In the genomic region with DNA sequence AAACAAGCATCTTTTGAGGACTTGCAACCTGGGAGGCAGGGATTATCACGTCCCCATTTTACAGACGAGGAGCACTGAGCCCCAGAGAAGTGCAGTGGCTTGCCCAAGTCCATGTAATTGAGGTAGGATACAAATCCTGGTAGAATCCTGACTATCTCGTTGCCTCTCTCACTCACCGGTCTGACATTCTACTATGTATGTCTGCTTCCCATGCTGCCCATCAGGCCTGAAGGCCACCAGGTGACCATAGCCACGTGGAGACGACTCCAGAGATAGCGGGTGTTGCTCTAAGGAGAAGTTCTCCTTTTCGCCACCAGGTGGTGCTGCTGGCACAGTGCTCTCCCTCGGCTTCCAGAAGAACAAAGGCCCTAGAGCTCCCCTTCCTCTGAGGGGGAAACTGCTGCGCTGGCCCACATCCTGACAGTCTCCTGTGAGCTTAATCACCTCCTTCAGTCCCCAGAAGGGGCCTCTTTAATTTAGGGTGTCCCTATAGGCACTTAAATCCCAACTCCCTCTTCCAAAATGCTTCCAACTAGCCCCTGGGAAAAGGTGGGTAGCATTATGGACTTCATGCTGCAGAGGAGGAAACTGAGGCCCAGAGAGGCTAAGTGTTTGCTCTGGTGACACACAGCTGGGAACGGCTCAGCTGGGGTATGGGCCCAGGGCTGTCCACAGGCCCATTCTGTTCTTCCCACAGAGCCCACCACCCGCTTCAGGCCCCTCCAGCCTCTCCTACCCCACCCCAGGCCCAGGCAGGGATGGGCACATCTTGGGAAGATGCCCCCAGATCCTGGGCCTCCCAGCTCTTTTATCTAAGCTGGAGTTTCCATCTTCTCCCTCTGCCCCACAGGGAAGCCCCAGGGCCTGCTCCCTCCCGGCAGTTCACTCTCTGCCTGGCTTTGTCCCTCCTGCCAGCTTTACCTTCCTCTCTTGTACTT, we compare ENCODE assay signal across 1 cellular context.
TF ChIP-seq lines count a peak whose summit lies in the region.

No MANE protein-coding gene starts in this region.

TF ChIP-seq in A549, 52 proteins besides CTCF, POLR2A, EP300 and RAD21 (continued from another document):
- TF ChIP-seq, protein P1, sequence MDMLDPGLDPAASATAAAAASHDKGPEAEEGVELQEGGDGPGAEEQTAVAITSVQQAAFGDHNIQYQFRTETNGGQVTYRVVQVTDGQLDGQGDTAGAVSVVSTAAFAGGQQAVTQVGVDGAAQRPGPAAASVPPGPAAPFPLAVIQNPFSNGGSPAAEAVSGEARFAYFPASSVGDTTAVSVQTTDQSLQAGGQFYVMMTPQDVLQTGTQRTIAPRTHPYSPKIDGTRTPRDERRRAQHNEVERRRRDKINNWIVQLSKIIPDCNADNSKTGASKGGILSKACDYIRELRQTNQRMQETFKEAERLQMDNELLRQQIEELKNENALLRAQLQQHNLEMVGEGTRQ (IDR thresholded peaks at IDR 0.05): peak; percentile 91
- TF ChIP-seq PHF8 (IDR thresholded peaks at IDR 0.05; ENCODE audit: borderline replicate concordance, low read depth): no peak
- peak; percentile 83 for TF ChIP-seq MYC (IDR thresholded peaks at IDR 0.05; ENCODE audit: borderline replicate concordance, low read length)
- TF ChIP-seq HDAC2 (IDR thresholded peaks at IDR 0.05): peak; percentile 41; the same call in 1 of the 2 replicates
- TF ChIP-seq, protein P2, sequence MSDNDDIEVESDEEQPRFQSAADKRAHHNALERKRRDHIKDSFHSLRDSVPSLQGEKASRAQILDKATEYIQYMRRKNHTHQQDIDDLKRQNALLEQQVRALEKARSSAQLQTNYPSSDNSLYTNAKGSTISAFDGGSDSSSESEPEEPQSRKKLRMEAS (IDR thresholded peaks at IDR 0.05): peak; percentile 93
- no peak for TF ChIP-seq NFE2L2 (conservative IDR thresholded peaks at IDR 0.05; ENCODE audit: low read length)
- peak; percentile 25 for TF ChIP-seq MAFK (IDR thresholded peaks at IDR 0.05; ENCODE audit: partially characterized antibody)
- TF ChIP-seq SMC3 (IDR thresholded peaks at IDR 0.05): peak; percentile 83
- TF ChIP-seq, protein P3, sequence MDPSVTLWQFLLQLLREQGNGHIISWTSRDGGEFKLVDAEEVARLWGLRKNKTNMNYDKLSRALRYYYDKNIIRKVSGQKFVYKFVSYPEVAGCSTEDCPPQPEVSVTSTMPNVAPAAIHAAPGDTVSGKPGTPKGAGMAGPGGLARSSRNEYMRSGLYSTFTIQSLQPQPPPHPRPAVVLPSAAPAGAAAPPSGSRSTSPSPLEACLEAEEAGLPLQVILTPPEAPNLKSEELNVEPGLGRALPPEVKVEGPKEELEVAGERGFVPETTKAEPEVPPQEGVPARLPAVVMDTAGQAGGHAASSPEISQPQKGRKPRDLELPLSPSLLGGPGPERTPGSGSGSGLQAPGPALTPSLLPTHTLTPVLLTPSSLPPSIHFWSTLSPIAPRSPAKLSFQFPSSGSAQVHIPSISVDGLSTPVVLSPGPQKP (IDR thresholded peaks at IDR 0.05; ENCODE audit: low read depth, low read length): no peak
